11 cellular contexts compared by ENCODE assay signal in genomic region chr4:152115794-152116193, GRCh38.
DNase-seq lines count a peak whose midpoint lies in the region; ATAC-seq and TF ChIP-seq lines count a peak whose summit lies in the region.
"Had no signal": no experiment of that assay in that cellular context is flagged by ENCODE, and none has a peak within 500 bp of the region (broad histone marks: within the 10 kb centered on the region; RNA-seq: fewer than 3 reads in every experiment).

No MANE protein-coding gene starts in this region.

- peak overlapping the region; percentile 71 for H3K27ac Mint-ChIP-seq in activated CD8-positive, alpha-beta T cell treated with anti-CD3 and anti-CD28 coated beads for 36 hours
- H3K27ac Mint-ChIP-seq: dendritic cell treated with granulocyte-macrophage colony-stimulating factor and Interleukin-4, amounts not matched to agents 40 ng/mL and 50 ng/mL, for 4 days had no signal

- no peaks in the 10 kb centered on the region for H3K27me3 Mint-ChIP-seq in activated CD8-positive, alpha-beta T cell treated with anti-CD3 and anti-CD28 coated beads for 36 hours

- no peaks in the 10 kb centered on the region for H3K9me3 Mint-ChIP-seq in activated CD8-positive, alpha-beta T cell treated with anti-CD3 and anti-CD28 coated beads for 36 hours
- H3K9me3 Mint-ChIP-seq: dendritic cell treated with granulocyte-macrophage colony-stimulating factor and Interleukin-4, amounts not matched to agents 40 ng/mL and 50 ng/mL, for 4 days had no signal

- peak; percentile 43 for ATAC-seq in activated CD8-positive, alpha-beta T cell treated with anti-CD3 and anti-CD28 coated beads for 36 hours
- ATAC-seq in HG02588 (IDR thresholded peaks at IDR 0.05; ENCODE audit: unreplicated experiment): no peak

- H3K36me3 Mint-ChIP-seq in activated CD8-positive, alpha-beta T cell treated with anti-CD3 and anti-CD28 coated beads for 36 hours (ENCODE audit: low read depth): no peaks in the 10 kb centered on the region

- POLR2A ChIA-PET in activated CD8-positive, alpha-beta T cell treated with anti-CD3 and anti-CD28 coated beads for 36 hours (lab: Charles Lee): interaction anchor here (1.1 to 1.4 kb wide), 3 partner anchors 12 to 142 kb away, joined by 3 to 4 read pairs (median 4); no protein-coding TSS in a partner anchor

- H3K4me3 Mint-ChIP-seq in activated CD8-positive, alpha-beta T cell treated with anti-CD3 and anti-CD28 coated beads for 36 hours: peak overlapping the region; percentile 33
- H3K4me3 Mint-ChIP-seq: dendritic cell treated with granulocyte-macrophage colony-stimulating factor and Interleukin-4, amounts not matched to agents 40 ng/mL and 50 ng/mL, for 4 days had no signal

- CTCF ChIA-PET in activated CD8-positive, alpha-beta T cell treated with anti-CD3 and anti-CD28 coated beads for 36 hours (lab: Charles Lee): interaction anchor here (1.1 kb wide), 1 partner anchor 10 kb away, joined by 3 read pairs; no protein-coding TSS in a partner anchor

- peaks cover 57% of the 10 kb centered on the region for H3K4me1 Mint-ChIP-seq in activated CD8-positive, alpha-beta T cell treated with anti-CD3 and anti-CD28 coated beads for 36 hours (ENCODE audit: low read depth)

- DNase-seq in activated T-cell treated with anti-CD3 and anti-CD28 coated beads, Interleukin-2, amount 50 U/mL, for 1 hour: peak; percentile 47
- DNase-seq in activated T-cell treated with anti-CD3 and anti-CD28 coated beads for 4 hours (no peak), NCI-H146 treated with DMSO at 0.1 percent for 48 hours (lab: John Stamatoyannopoulos, UW; ENCODE audit: unreplicated experiment) (no peak), SHP77 treated with DMSO at 0.1 percent for 48 hours (lab: John Stamatoyannopoulos, UW) (no peak)
- peak; percentile 66 for DNase-seq in activated CD8-positive, alpha-beta T cell treated with anti-CD3 and anti-CD28 coated beads for 36 hours
- DNase-seq in effector CD4-positive, alpha-beta T cell: peak; percentile 28
- peak in 5 of 6 experiments; percentile 13 to 73 (median 57) for DNase-seq in stimulated activated naive CD4-positive, alpha-beta T cell (lab: John Stamatoyannopoulos, UW)
- DNase-seq: DMS79, foreskin fibroblast had no signal

- no peak for TF ChIP-seq CTCF in activated CD8-positive, alpha-beta T cell treated with anti-CD3 and anti-CD28 coated beads for 36 hours (IDR thresholded peaks at IDR 0.05)

- intact Hi-C loops in activated CD8-positive, alpha-beta T cell treated with anti-CD3 and anti-CD28 coated beads for 36 hours (cut with micrococcal nuclease): no loop called here

Comparison
In these comparisons a context has a peak if more than half of its experiments do, and no peak if none do; other contexts are left out.
1. DNase-seq: peak in activated T-cell treated with anti-CD3 and anti-CD28 coated beads, Interleukin-2, amount 50 U/mL, for 1 hour (single experiment), activated CD8-positive, alpha-beta T cell treated with anti-CD3 and anti-CD28 coated beads for 36 hours (single experiment), effector CD4-positive, alpha-beta T cell (single experiment) and stimulated activated naive CD4-positive, alpha-beta T cell (5 of 6); none in activated T-cell treated with anti-CD3 and anti-CD28 coated beads for 4 hours (single experiment), NCI-H146 treated with DMSO at 0.1 percent for 48 hours (single experiment) and SHP77 treated with DMSO at 0.1 percent for 48 hours (single experiment).